8 cellular contexts compared by ENCODE assay signal in genomic region chr4:165096776-165097175, GRCh38. TPM values are rescaled to one million over a fixed set of nuclear protein-coding genes. Genes with fewer than 3 reads are reported as not detected.
DNase-seq lines count a peak whose midpoint lies in the region; ATAC-seq and TF ChIP-seq lines count a peak whose summit lies in the region.

No MANE protein-coding gene starts in this region.

- no peaks in the 10 kb centered on the region for H3K9me2 ChIP-seq in OCI-LY7 (ENCODE audit: insufficient read depth, low read length)

- H3K27ac ChIP-seq in OCI-LY7 (ENCODE audit: low read depth, low read length, poor library complexity, severe bottlenecking): no peak overlapping the region

- no peaks in the 10 kb centered on the region for H3K9me3 ChIP-seq in OCI-LY7 (ENCODE audit: low read length)

- no peak overlapping the region for H2AFZ ChIP-seq in OCI-LY7 (ENCODE audit: low read length)

- CTCF ChIA-PET in OCI-LY7 (lab: Charles Lee; ENCODE audit: unreplicated experiment): interaction anchor here (0.6 to 1.1 kb wide), 2 partner anchors 16 to 28 kb away, joined by 3 to 7 read pairs; partner anchors contain the start of gene TMEM192

- H4K20me1 ChIP-seq in OCI-LY7 (ENCODE audit: insufficient read depth, low read length): no peaks in the 10 kb centered on the region

- peak; percentile 50 for TF ChIP-seq CTCF in AG09309 (IDR thresholded peaks at IDR 0.05; ENCODE audit: control insufficient read depth, insufficient read depth, low read depth, low read length, missing control alignments)
- peak; percentile 17; the same call in 1 of the 2 replicates for TF ChIP-seq CTCF in GM12875 (IDR thresholded peaks at IDR 0.05; ENCODE audit: borderline replicate concordance, insufficient read depth, low read depth, low read length)
- TF ChIP-seq CTCF in OCI-LY7 (conservative IDR thresholded peaks at IDR 0.05; ENCODE audit: low read length): peak; percentile 78

- peaks cover 53% of the 10 kb centered on the region for H3K36me3 ChIP-seq in OCI-LY7 (ENCODE audit: insufficient read depth, low read length)

- DNase-seq in AG09309 (ENCODE audit: low read depth) (peak; percentile 5), OCI-LY7 (ENCODE audit: low spot score) (peak; percentile 16), foreskin melanocyte (peak; percentile 10), mesenteric fat pad (ENCODE audit: low spot score) (no peak)
- no peak for DNase-seq in activated CD8-positive, alpha-beta memory T cell treated with anti-CD3 and anti-CD28 coated beads, Interleukin-2, amount 50 U/mL, for 48 hours

- no peak for ATAC-seq in GM18909 (IDR thresholded peaks at IDR 0.05; ENCODE audit: poor library complexity, unreplicated experiment)
- no peak for ATAC-seq in HG02678 (IDR thresholded peaks at IDR 0.05; ENCODE audit: unreplicated experiment)

- H3K4me2 ChIP-seq in OCI-LY7 (ENCODE audit: low read length): no peak overlapping the region

- intact Hi-C loops in OCI-LY7 (cut with micrococcal nuclease; ENCODE audit: unreplicated experiment): loop anchor here (5.0 kb wide), 1 partner anchor 319 kb away; no protein-coding TSS in a partner anchor

- POLR2A ChIA-PET in OCI-LY7 (lab: Charles Lee): interaction anchor here (0.7 to 1.1 kb wide), 4 partner anchors 10 to 209 kb away, joined by 3 to 4 read pairs (median 4); partner anchors contain the start of gene TMEM192

- no peaks in the 10 kb centered on the region for H3K79me2 ChIP-seq in OCI-LY7 (ENCODE audit: insufficient read depth, low read depth, low read length)

- BruUV-seq in OCI-LY7 (replicated peaks; lab: Mats Ljungman, UMichigan): no TSS peak

- no peak overlapping the region for H3K4me3 ChIP-seq in AG09309 (ENCODE audit: control insufficient read depth, low read depth, low read length)
- no peak overlapping the region for H3K4me3 ChIP-seq in GM12875 (ENCODE audit: low read depth, low read length)
- no peak overlapping the region for H3K4me3 ChIP-seq in OCI-LY7 (ENCODE audit: low read depth, low read length, poor library complexity, severe bottlenecking)

- no peaks in the 10 kb centered on the region for H3K4me1 ChIP-seq in OCI-LY7 (ENCODE audit: insufficient read depth, low read length, poor library complexity, severe bottlenecking)

RNA-seq across cellular contexts. Expression of gene TMEM192, which starts 15.9 kb away (rescaled TPM):
- 5.9 and 6.6 TPM in 2 replicates for total RNA-seq in OCI-LY7 (2014; rRNA removed; shearing (Covaris generic))
- total RNA-seq in OCI-LY7 (2022): 15.3 and 15.5 TPM in 2 replicates
- total RNA-seq in mesenteric fat pad: 27.6 TPM

RNA-seq across cellular contexts. Expression of gene TRIM75, which starts 43.1 kb away (rescaled TPM):
- total RNA-seq in OCI-LY7 (2014; rRNA removed; shearing (Covaris generic)): not detected in 2 replicates
- total RNA-seq in OCI-LY7 (2022): not detected in 2 replicates
- total RNA-seq in mesenteric fat pad: not detected

Comparison
In these comparisons a context has a peak if more than half of its experiments do, and no peak if none do; other contexts are left out.
1. DNase-seq: peak in AG09309 (single experiment), OCI-LY7 (single experiment) and foreskin melanocyte (single experiment); none in mesenteric fat pad (single experiment) and activated CD8-positive, alpha-beta memory T cell treated with anti-CD3 and anti-CD28 coated beads, Interleukin-2, amount 50 U/mL, for 48 hours (single experiment).
2. CTCF ChIP-seq: peak in every context shown above with its lines; median percentile 78 in OCI-LY7; 50 in AG09309; 17 in GM12875.